Comparison of ENCODE assay signal across 8 cellular contexts in genomic region chr1:18955442-18956188, GRCh38. TPM values are rescaled to one million over a fixed set of nuclear protein-coding genes. Genes with fewer than 3 reads are reported as not detected.
DNase-seq lines count a peak whose midpoint lies in the region; ATAC-seq and TF ChIP-seq lines count a peak whose summit lies in the region.

No MANE protein-coding gene starts in this region.

- peaks cover 26% of the 10 kb centered on the region for H3K4me1 ChIP-seq in A673 (ENCODE audit: insufficient read depth, low read length, poor library complexity, severe bottlenecking)

- peak overlapping the region; percentile 84 to 100 (median 87) for H3K27ac Mint-ChIP-seq in immature natural killer cell

- CTCF ChIA-PET in A673 (lab: Charles Lee), result interaction anchor here (1.2 to 1.5 kb wide), 2 partner anchors 14 to 42 kb away, joined by 3 to 7 read pairs; no protein-coding TSS in a partner anchor

- in situ Hi-C loops in astrocyte of the cerebellum (cut with HindIII; ENCODE audit: low sequenced_read_pairs), result no loop called here

- no peaks in the 10 kb centered on the region for H3K9me3 Mint-ChIP-seq in immature natural killer cell

- BruUV-seq in A673 (replicated peaks; lab: Mats Ljungman, UMichigan), result no TSS peak

- ATAC-seq in GM18517 (IDR thresholded peaks at IDR 0.05; ENCODE audit: unreplicated experiment) (peak; percentile 23), HG03342 (IDR thresholded peaks at IDR 0.05; ENCODE audit: unreplicated experiment) (peak; percentile 12), sciatic nerve (no peak)

- H3K4me3 ChIP-seq in A673 (ENCODE audit: low read depth, low read length, poor library complexity, severe bottlenecking) (peak overlapping the region; percentile 80), astrocyte of the cerebellum (ENCODE audit: low read depth, low read length) (peak overlapping the region; percentile 71)

- H3K36me3 ChIP-seq in A673 (ENCODE audit: insufficient read depth, low read length, poor library complexity, severe bottlenecking), result no peaks in the 10 kb centered on the region

- peak overlapping the region; percentile 88 to 93 (median 90) for H3K4me3 Mint-ChIP-seq in immature natural killer cell

- peaks cover 23 to 31% (median 30%) of the 10 kb centered on the region in 3 donors for H3K27me3 Mint-ChIP-seq in immature natural killer cell (ENCODE audit: low read depth in 3 of 3)

- intact Hi-C loops in A673 (cut with micrococcal nuclease; ENCODE audit: unreplicated experiment) (no loop called here), sciatic nerve (cut with DNase I) (no loop called here)

- no peak overlapping the region for H3K27ac ChIP-seq in A673 (ENCODE audit: low read depth, low read length, poor library complexity, severe bottlenecking)

- POLR2A ChIA-PET in A673 (lab: Charles Lee; ENCODE audit: low non-redundant PET), result interaction anchor here (0.6 kb wide), 1 partner anchor 10 kb away, joined by 8 read pairs; no protein-coding TSS in a partner anchor

- H3K36me3 Mint-ChIP-seq in immature natural killer cell, result no peaks in the 10 kb centered on the region

- no peaks in the 10 kb centered on the region for H3K27me3 ChIP-seq in A673 (replicated peaks; ENCODE audit: insufficient read depth, low read depth, low read length, poor library complexity)

- DNase-seq in A673 (ENCODE audit: low spot score) (peak; percentile 60), T follicular helper cell (ENCODE audit: low read depth) (peak; percentile 46), astrocyte of the cerebellum (ENCODE audit: low read depth) (no peak), immature natural killer cell (peak; percentile 38 to 62 (median 43)), sciatic nerve (ENCODE audit: low spot score) (no peak)
- DNase-seq in stimulated activated CD4-positive, alpha-beta T cell treated with anti-CD3 and anti-CD28 coated beads, Interleukin-2, amount 100 ng/mL, for 24 hours, result peak; percentile 66 to 67

- no peaks in the 10 kb centered on the region for H3K9me3 ChIP-seq in A673 (ENCODE audit: low read depth, low read length, poor library complexity, severe bottlenecking)

- peaks cover 61 to 62% of the 10 kb centered on the region in 2 donors for H3K4me1 Mint-ChIP-seq in immature natural killer cell

- TF ChIP-seq CTCF in A673 (conservative IDR thresholded peaks at IDR 0.05; ENCODE audit: low read depth, low read length), result no peak
- no peak for TF ChIP-seq CTCF in astrocyte of the cerebellum (IDR thresholded peaks at IDR 0.05; ENCODE audit: low read depth, low read length, missing control alignments)

RNA-seq across cellular contexts. Expression of gene IFFO2, which starts 0.9 kb away (rescaled TPM):
- total RNA-seq in A673 (2021), result 13.3 and 16.3 TPM in 2 replicates
- polyA plus RNA-seq in immature natural killer cell, result 1 to 10 TPM; 1.9 to 3.9 (median 3.2) TPM
- total RNA-seq in sciatic nerve, result 5.4 TPM

RNA-seq across cellular contexts. Expression of gene ALDH4A1, which starts 53.3 kb away (rescaled TPM):
- total RNA-seq in A673 (2021) (18.4 and 23.1 TPM in 2 replicates), sciatic nerve (13.0 TPM)
- polyA plus RNA-seq in immature natural killer cell, result 1 to 10 TPM; 1.7 to 6.7 (median 3.8) TPM

Comparison
In these comparisons a context has a peak if more than half of its experiments do, and no peak if none do; other contexts are left out.
1. DNase-seq: peak in A673 (single experiment), T follicular helper cell (single experiment), immature natural killer cell (3 of 3) and stimulated activated CD4-positive, alpha-beta T cell treated with anti-CD3 and anti-CD28 coated beads, Interleukin-2, amount 100 ng/mL, for 24 hours (2 of 2); none in astrocyte of the cerebellum (single experiment) and sciatic nerve (single experiment).